Comparison of ENCODE assay signal across 8 cellular contexts in the genomic region with DNA sequence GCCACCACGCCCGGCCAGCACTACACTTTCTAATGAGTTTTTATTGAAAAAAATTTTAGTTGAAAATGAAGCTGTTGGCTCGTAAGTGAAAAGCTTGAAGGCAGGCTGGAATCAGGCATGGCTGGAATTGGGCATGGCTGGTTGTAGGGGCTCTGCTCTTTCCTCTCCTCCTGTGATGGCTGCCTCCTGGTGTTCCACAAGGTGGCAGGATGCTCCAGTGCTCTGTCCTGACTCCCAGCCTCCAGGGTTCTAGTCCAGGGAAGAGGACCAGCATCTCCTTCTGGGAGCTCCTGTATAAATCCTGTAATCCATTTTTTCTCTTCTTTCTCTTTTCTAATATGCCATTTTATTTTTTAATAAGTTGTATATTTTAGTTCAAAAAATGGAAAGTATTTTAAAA. TPM values are rescaled to one million over a fixed set of nuclear protein-coding genes. Genes with fewer than 3 reads are reported as not detected.
DNase-seq lines count a peak whose midpoint lies in the region; ATAC-seq and TF ChIP-seq lines count a peak whose summit lies in the region.

No MANE protein-coding gene starts in this region.

- H3K4me3 ChIP-seq in endodermal cell (ENCODE audit: low read length) (no peak overlapping the region), retinal pigment epithelial cell (ENCODE audit: low read length) (no peak overlapping the region)

- DNase-seq in activated CD4-positive, alpha-beta T cell treated with anti-CD3 and anti-CD28 coated beads, Interleukin-2, amount 50 U/mL, for 48 hours: peak; percentile 7 to 8
- DNase-seq in activated CD4-positive, alpha-beta T cell treated with anti-CD3 and anti-CD28 coated beads, Interleukin-2, amount 50 U/mL, for 1 hour: no peak
- DNase-seq in NCI-H345 (lab: John Stamatoyannopoulos, UW): peak; percentile 7
- peak; percentile 85 for DNase-seq in endodermal cell
- no peak for DNase-seq in retinal pigment epithelial cell (ENCODE audit: low read depth)
- DNase-seq in SKM-1 (lab: John Stamatoyannopoulos, UW; ENCODE audit: unreplicated experiment): no peak
- DNase-seq in activated T-cell treated with anti-CD3 and anti-CD28 coated beads, Interleukin-2, amount 50 U/mL, for 48 hours: no peak

- peaks cover 11% of the 10 kb centered on the region for H3K4me1 Mint-ChIP-seq in endodermal cell

- no peaks in the 10 kb centered on the region for H3K9me3 ChIP-seq in endodermal cell (ENCODE audit: control insufficient read depth, low read length)

- 60 to 86% methylated on average over 1 to 3 of the region's 3 CpGs for WGBS in endodermal cell (ENCODE audit: insufficient coverage in 1 of 2, insufficient read length in 1 of 2), 2 experiments

- no peak overlapping the region for H3K27ac ChIP-seq in endodermal cell (ENCODE audit: low read depth, low read length)

- no peaks in the 10 kb centered on the region for H3K4me1 ChIP-seq in endodermal cell (ENCODE audit: control insufficient read depth, insufficient read depth, low read length)

- H3K27ac Mint-ChIP-seq in endodermal cell: no peak overlapping the region

- H3K27me3 ChIP-seq in endodermal cell (ENCODE audit: control insufficient read depth, insufficient read depth, low read length, poor library complexity, severe bottlenecking): no peaks in the 10 kb centered on the region

- peaks cover 35% of the 10 kb centered on the region for H3K36me3 ChIP-seq in endodermal cell (ENCODE audit: control insufficient read depth, insufficient read depth, low read length)

- H3K9me3 Mint-ChIP-seq in endodermal cell: no peaks in the 10 kb centered on the region

- no peak overlapping the region for H3K4me3 Mint-ChIP-seq in endodermal cell

- peaks cover 35% of the 10 kb centered on the region for H3K36me3 Mint-ChIP-seq in endodermal cell (ENCODE audit: low read depth)

- ATAC-seq in HG03378 (IDR thresholded peaks at IDR 0.05; ENCODE audit: unreplicated experiment): no peak

- TF ChIP-seq CTCF in endodermal cell (conservative IDR thresholded peaks at IDR 0.05): peak; percentile 86
- TF ChIP-seq CTCF in retinal pigment epithelial cell (conservative IDR thresholded peaks at IDR 0.05; ENCODE audit: low read depth, low read length): peak; percentile 66

- H3K9ac ChIP-seq in endodermal cell (ENCODE audit: extremely low read depth, low read length, poor library complexity, severe bottlenecking): no peak overlapping the region

- H3K27me3 Mint-ChIP-seq in endodermal cell (ENCODE audit: insufficient read depth): no peaks in the 10 kb centered on the region

RNA-seq across cellular contexts. Expression of gene DHFR, which starts 57.2 kb away (rescaled TPM):
- 10 to 100 TPM; 48.6 to 58.5 TPM for total RNA-seq in endodermal cell
- polyA plus RNA-seq in endodermal cell (2013, experiment 1 of 2): 72.5 TPM
- 60.0 TPM for polyA plus RNA-seq in endodermal cell (2013, experiment 2 of 2)

RNA-seq across cellular contexts. Expression of gene MSH3, which starts 57.5 kb away (rescaled TPM):
- 10 to 100 TPM; 17.3 to 25.2 TPM for total RNA-seq in endodermal cell
- 14.0 TPM for polyA plus RNA-seq in endodermal cell (2013, experiment 1 of 2)
- polyA plus RNA-seq in endodermal cell (2013, experiment 2 of 2): 12.4 TPM

Comparison
In these comparisons a context has a peak if more than half of its experiments do, and no peak if none do; other contexts are left out.
1. DNase-seq: peak in activated CD4-positive, alpha-beta T cell treated with anti-CD3 and anti-CD28 coated beads, Interleukin-2, amount 50 U/mL, for 48 hours (2 of 2), NCI-H345 (single experiment) and endodermal cell (single experiment); none in activated CD4-positive, alpha-beta T cell treated with anti-CD3 and anti-CD28 coated beads, Interleukin-2, amount 50 U/mL, for 1 hour (single experiment), retinal pigment epithelial cell (single experiment), SKM-1 (single experiment) and activated T-cell treated with anti-CD3 and anti-CD28 coated beads, Interleukin-2, amount 50 U/mL, for 48 hours (0 of 2).